In genomic region chr20:11698124-11698523, GRCh38 we compare ENCODE assay signal across 34 cellular contexts.
"Had no signal": no experiment of that assay in that cellular context is flagged by ENCODE, and none has a peak within 500 bp of the region (broad histone marks: within the 10 kb centered on the region; RNA-seq: fewer than 3 reads in every experiment).

No MANE protein-coding gene starts in this region.

- H3K9me3 ChIP-seq: ascending aorta, breast epithelium, colonic mucosa, gastrocnemius medialis had no signal

- H3K36me3 Mint-ChIP-seq: activated CD4-positive, alpha-beta memory T cell treated with anti-CD3 and anti-CD28 coated beads for 36 hours; activated CD8-positive, alpha-beta memory T cell treated with anti-CD3 and anti-CD28 coated beads, Interleukin-2, amount 10 ng/mL, durations not matched to agents 7 days and 5 days; activated naive CD4-positive, alpha-beta T cell treated with anti-CD3 and anti-CD28 coated beads, Interleukin-2, amount 10 ng/mL, durations not matched to agents 7 days and 5 days; activated naive CD4-positive, alpha-beta T cell treated with anti-CD3 and anti-CD28 coated beads, Interleukin-2, amount 50 U/mL, for 72 hours; activated naive CD8-positive, alpha-beta T cell treated with anti-CD3 and anti-CD28 coated beads, Interleukin-2, amount 10 ng/mL, durations not matched to agents 7 days and 5 days; brain; T-cell had no signal

- H3K27me3 ChIP-seq: ascending aorta, breast epithelium, cardiac muscle cell, colonic mucosa, esophagus muscularis mucosa, foreskin keratinocyte, gastrocnemius medialis had no signal

- H3K36me3 ChIP-seq: ascending aorta, breast epithelium, cardiac muscle cell, colonic mucosa, esophagus muscularis mucosa, gastrocnemius medialis had no signal

- H3K27ac Mint-ChIP-seq: activated CD4-positive, alpha-beta memory T cell treated with anti-CD3 and anti-CD28 coated beads for 36 hours; activated CD4-positive, alpha-beta T cell treated with anti-CD3 and anti-CD28 coated beads for 36 hours; activated CD4-positive, alpha-beta T cell treated with anti-CD3 and anti-CD28 coated beads, Interleukin-2, amount 10 ng/mL, durations not matched to agents 24 days and 14 days; activated CD8-positive, alpha-beta memory T cell treated with anti-CD3 and anti-CD28 coated beads, Interleukin-2, amount 10 ng/mL, durations not matched to agents 7 days and 5 days; activated CD8-positive, alpha-beta T cell treated with anti-CD3 and anti-CD28 coated beads, Interleukin-2, amount 10 ng/mL, durations not matched to agents 7 days and 5 days; activated naive CD4-positive, alpha-beta T cell treated with anti-CD3 and anti-CD28 coated beads, Interleukin-2, amount 10 ng/mL, durations not matched to agents 7 days and 5 days; activated naive CD4-positive, alpha-beta T cell treated with anti-CD3 and anti-CD28 coated beads, Interleukin-2, amount 50 U/mL, for 72 hours; activated naive CD8-positive, alpha-beta T cell treated with anti-CD3 and anti-CD28 coated beads, Interleukin-2, amount 10 ng/mL, durations not matched to agents 7 days and 5 days; activated T-cell treated with anti-CD3 and anti-CD28 coated beads, Interleukin-2, amount 50 U/mL, for 24 hours; activated T-cell treated with anti-CD3 and anti-CD28 coated beads, Interleukin-2, amount 50 U/mL, for 72 hours; brain; dendritic cell treated with granulocyte-macrophage colony-stimulating factor and Interleukin-4, amounts not matched to agents 40 ng/mL and 50 ng/mL, for 4 days; T-cell; T-helper 17 cell; T-helper 2 cell treated with Interferon-gamma antibody and Interleukin-4, amounts not matched to agents 5 μg/mL and 100 μg/mL, for 36 hours had no signal

- DNase-seq: activated CD4-positive, alpha-beta memory T cell treated with anti-CD3 and anti-CD28 coated beads for 36 hours; activated CD4-positive, alpha-beta T cell treated with anti-CD3 and anti-CD28 coated beads for 36 hours; activated CD4-positive, alpha-beta T cell treated with anti-CD3 and anti-CD28 coated beads, Interleukin-2, amount 10 ng/mL, durations not matched to agents 24 days and 14 days; activated CD4-positive, CD25-positive, alpha-beta regulatory T cell; activated CD4-positive, CD25-positive, alpha-beta regulatory T cell treated with anti-CD3 and anti-CD28 coated beads, Interleukin-2, amount 50 U/mL, for 72 hours; activated CD8-positive, alpha-beta memory T cell treated with anti-CD3 and anti-CD28 coated beads, Interleukin-2, amount 10 ng/mL, durations not matched to agents 7 days and 5 days; activated CD8-positive, alpha-beta memory T cell treated with anti-CD3 and anti-CD28 coated beads, Interleukin-2, amount 50 U/mL, for 48 hours; activated CD8-positive, alpha-beta T cell treated with anti-CD3 and anti-CD28 coated beads, Interleukin-2, amount 10 ng/mL, durations not matched to agents 7 days and 5 days; activated gamma-delta T cell; activated naive CD4-positive, alpha-beta T cell; activated naive CD4-positive, alpha-beta T cell treated with anti-CD3 and anti-CD28 coated beads, Interleukin-2, amount 10 ng/mL, durations not matched to agents 7 days and 5 days; activated naive CD8-positive, alpha-beta T cell treated with anti-CD3 and anti-CD28 coated beads, Interleukin-2, amount 10 ng/mL, durations not matched to agents 7 days and 5 days; activated T-cell treated with anti-CD3 and anti-CD28 coated beads for 4 hours; activated T-cell treated with anti-CD3 and anti-CD28 coated beads, Interleukin-2, amount 50 U/mL, for 24 hours; activated T-cell treated with anti-CD3 and anti-CD28 coated beads, Interleukin-2, amount 50 U/mL, for 72 hours; central memory CD4-positive, alpha-beta T cell; cerebellar nuclear complex; colonic mucosa; dorsolateral prefrontal cortex; effector memory CD4-positive, alpha-beta T cell; erythroblast; gastrocnemius medialis; T-cell; T-helper 17 cell; T1000 had no signal

- H3K4me3 Mint-ChIP-seq: activated CD4-positive, alpha-beta memory T cell treated with anti-CD3 and anti-CD28 coated beads for 36 hours; activated CD4-positive, alpha-beta T cell treated with anti-CD3 and anti-CD28 coated beads for 36 hours; activated CD4-positive, alpha-beta T cell treated with anti-CD3 and anti-CD28 coated beads, Interleukin-2, amount 10 ng/mL, durations not matched to agents 24 days and 14 days; activated CD8-positive, alpha-beta memory T cell treated with anti-CD3 and anti-CD28 coated beads, Interleukin-2, amount 10 ng/mL, durations not matched to agents 7 days and 5 days; activated CD8-positive, alpha-beta T cell treated with anti-CD3 and anti-CD28 coated beads, Interleukin-2, amount 10 ng/mL, durations not matched to agents 7 days and 5 days; activated naive CD4-positive, alpha-beta T cell treated with anti-CD3 and anti-CD28 coated beads, Interleukin-2, amount 10 ng/mL, durations not matched to agents 7 days and 5 days; activated naive CD8-positive, alpha-beta T cell treated with anti-CD3 and anti-CD28 coated beads, Interleukin-2, amount 10 ng/mL, durations not matched to agents 7 days and 5 days; activated T-cell treated with anti-CD3 and anti-CD28 coated beads, Interleukin-2, amount 50 U/mL, for 24 hours; activated T-cell treated with anti-CD3 and anti-CD28 coated beads, Interleukin-2, amount 50 U/mL, for 72 hours; brain; dendritic cell treated with granulocyte-macrophage colony-stimulating factor and Interleukin-4, amounts not matched to agents 40 ng/mL and 50 ng/mL, for 4 days; T-cell; T-helper 17 cell; T-helper 2 cell treated with Interferon-gamma antibody and Interleukin-4, amounts not matched to agents 5 μg/mL and 100 μg/mL, for 36 hours had no signal

- H3K27me3 Mint-ChIP-seq: activated CD4-positive, alpha-beta memory T cell treated with anti-CD3 and anti-CD28 coated beads for 36 hours; activated CD4-positive, alpha-beta T cell treated with anti-CD3 and anti-CD28 coated beads, Interleukin-2, amount 10 ng/mL, durations not matched to agents 24 days and 14 days; activated CD8-positive, alpha-beta memory T cell treated with anti-CD3 and anti-CD28 coated beads, Interleukin-2, amount 10 ng/mL, durations not matched to agents 7 days and 5 days; activated naive CD4-positive, alpha-beta T cell treated with anti-CD3 and anti-CD28 coated beads, Interleukin-2, amount 10 ng/mL, durations not matched to agents 7 days and 5 days; activated naive CD8-positive, alpha-beta T cell treated with anti-CD3 and anti-CD28 coated beads, Interleukin-2, amount 10 ng/mL, durations not matched to agents 7 days and 5 days; activated T-cell treated with anti-CD3 and anti-CD28 coated beads, Interleukin-2, amount 50 U/mL, for 24 hours; dendritic cell treated with granulocyte-macrophage colony-stimulating factor and Interleukin-4, amounts not matched to agents 40 ng/mL and 50 ng/mL, for 4 days; T-cell; T-helper 17 cell had no signal

- H3K4me1 ChIP-seq: ascending aorta, breast epithelium, colonic mucosa, esophagus muscularis mucosa, foreskin keratinocyte, gastrocnemius medialis had no signal

- H3K27ac ChIP-seq: ascending aorta, breast epithelium, cardiac muscle cell, colonic mucosa, dorsolateral prefrontal cortex, esophagus muscularis mucosa, foreskin keratinocyte, gastrocnemius medialis had no signal

- H3K4me1 Mint-ChIP-seq: activated CD4-positive, alpha-beta T cell treated with anti-CD3 and anti-CD28 coated beads for 36 hours; activated CD4-positive, alpha-beta T cell treated with anti-CD3 and anti-CD28 coated beads, Interleukin-2, amount 10 ng/mL, durations not matched to agents 24 days and 14 days; activated CD8-positive, alpha-beta memory T cell treated with anti-CD3 and anti-CD28 coated beads, Interleukin-2, amount 10 ng/mL, durations not matched to agents 7 days and 5 days; activated naive CD4-positive, alpha-beta T cell treated with anti-CD3 and anti-CD28 coated beads, Interleukin-2, amount 10 ng/mL, durations not matched to agents 7 days and 5 days; activated naive CD8-positive, alpha-beta T cell treated with anti-CD3 and anti-CD28 coated beads, Interleukin-2, amount 10 ng/mL, durations not matched to agents 7 days and 5 days; brain; T-cell; T-helper 17 cell had no signal

- H3K4me3 ChIP-seq: ascending aorta, breast epithelium, cardiac muscle cell, colonic mucosa, dorsolateral prefrontal cortex, esophagus muscularis mucosa, gastrocnemius medialis had no signal

- ATAC-seq: activated CD4-positive, alpha-beta T cell treated with anti-CD3 and anti-CD28 coated beads for 36 hours; activated CD8-positive, alpha-beta memory T cell treated with anti-CD3 and anti-CD28 coated beads, Interleukin-2, amount 10 ng/mL, durations not matched to agents 7 days and 5 days; activated CD8-positive, alpha-beta T cell treated with anti-CD3 and anti-CD28 coated beads, Interleukin-2, amount 10 ng/mL, durations not matched to agents 7 days and 5 days; activated naive CD4-positive, alpha-beta T cell treated with anti-CD3 and anti-CD28 coated beads, Interleukin-2, amount 50 U/mL, for 72 hours; activated T-cell treated with anti-CD3 and anti-CD28 coated beads, Interleukin-2, amount 50 U/mL, for 72 hours; foreskin keratinocyte; gastrocnemius medialis; T-cell; T-helper 17 cell had no signal

- H3K9me3 Mint-ChIP-seq: activated CD4-positive, alpha-beta T cell treated with anti-CD3 and anti-CD28 coated beads, Interleukin-2, amount 10 ng/mL, durations not matched to agents 24 days and 14 days had no signal
